8 cellular contexts compared by ENCODE assay signal in genomic region chr19:3035542-3036118, GRCh38. TPM values are rescaled to one million over a fixed set of nuclear protein-coding genes. Genes with fewer than 3 reads are reported as not detected.
A peak's percentile ranks its signal among the peaks of the same experiment; 100 is the strongest.
DNase-seq lines count a peak whose midpoint lies in the region; FAIRE-seq and TF ChIP-seq lines count a peak whose summit lies in the region.

No MANE protein-coding gene starts in this region.

- peak overlapping the region; percentile 87 for H3K4me3 Mint-ChIP-seq in activated naive CD4-positive, alpha-beta T cell treated with anti-CD3 and anti-CD28 coated beads for 36 hours

- H3K4me1 ChIP-seq in SJSA1 (replicated peaks) (peaks cover 55% of the 10 kb centered on the region), neuron (ENCODE audit: insufficient read depth, low read length) (peaks cover 19% of the 10 kb centered on the region)

- H3K36me3 Mint-ChIP-seq in activated naive CD4-positive, alpha-beta T cell treated with anti-CD3 and anti-CD28 coated beads for 36 hours (ENCODE audit: low read depth) = no peaks in the 10 kb centered on the region

- H3K9me3 Mint-ChIP-seq in activated naive CD4-positive, alpha-beta T cell treated with anti-CD3 and anti-CD28 coated beads for 36 hours = no peaks in the 10 kb centered on the region

- intact Hi-C loops in activated naive CD4-positive, alpha-beta T cell treated with anti-CD3 and anti-CD28 coated beads for 36 hours (cut with micrococcal nuclease) = loop anchor here (1.0 to 5.0 kb wide), 6 partner anchors 26 to 727 kb away; partner anchors contain the start of genes APBA3, GNA11, MRPL54 and THOP1

- H3K27me3 ChIP-seq in SJSA1 (replicated peaks) (no peaks in the 10 kb centered on the region), neuron (ENCODE audit: insufficient read depth, low read length) (peaks cover 52% of the 10 kb centered on the region)

- peaks cover 19% of the 10 kb centered on the region for H3K4me1 Mint-ChIP-seq in activated naive CD4-positive, alpha-beta T cell treated with anti-CD3 and anti-CD28 coated beads for 36 hours (ENCODE audit: low read depth)

- FAIRE-seq in frontal cortex (lab: Jason Lieb, UNC) = peak; percentile 98

- peak overlapping the region; percentile 75 for H3K27ac ChIP-seq in SJSA1

- no peaks in the 10 kb centered on the region for H3K27me3 Mint-ChIP-seq in activated naive CD4-positive, alpha-beta T cell treated with anti-CD3 and anti-CD28 coated beads for 36 hours (ENCODE audit: low read depth)

- H3K4me3 ChIP-seq in SJSA1 = peak overlapping the region; percentile 36
- peak overlapping the region; percentile 35 for H3K4me3 ChIP-seq in neuron (ENCODE audit: low read length)

- DNase-seq in GDM1 (lab: John Stamatoyannopoulos, UW) = peak; percentile 98
- peak; percentile 99 for DNase-seq in HEK293T (ENCODE audit: extremely low spot score)
- peak; percentile 99 for DNase-seq in MV-4-11 (lab: John Stamatoyannopoulos, UW)
- peak; percentile 99 for DNase-seq in SJSA1 (ENCODE audit: low read depth in 1 of 2, low spot score in 2 of 2)
- peak; percentile 98 for DNase-seq in activated naive CD4-positive, alpha-beta T cell treated with anti-CD3 and anti-CD28 coated beads for 36 hours
- peak; percentile 97 to 99 for DNase-seq in frontal cortex (ENCODE audit: low spot score in 2 of 2)
- DNase-seq in stromal cell of bone marrow (ENCODE audit: low read depth) = peak; percentile 99

- POLR2A ChIA-PET in HEK293T (lab: Yijun Ruan, JAX) = interaction anchor here (0.7 to 3.0 kb wide), 26 partner anchors 9 to 436 kb away, joined by 3 to 19 read pairs (median 5); partner anchors contain the start of genes TLE5 and TLE6

- CTCF ChIA-PET in HEK293T (lab: Yijun Ruan, JAX) = interaction anchor here (0.8 to 1.7 kb wide), 9 partner anchors 10 to 240 kb away, joined by 3 to 13 read pairs (median 4); no protein-coding TSS in a partner anchor
- CTCF ChIA-PET in activated naive CD4-positive, alpha-beta T cell treated with anti-CD3 and anti-CD28 coated beads for 36 hours (lab: Charles Lee) = interaction anchor here (0.5 to 1.5 kb wide), 9 partner anchors 10 to 83 kb away, joined by 3 to 6 read pairs (median 3); partner anchors contain the start of gene TLE6

- H3K9me3 ChIP-seq in SJSA1 (replicated peaks) (no peaks in the 10 kb centered on the region), neuron (ENCODE audit: low read length) (peaks cover 2% of the 10 kb centered on the region)

- no peaks in the 10 kb centered on the region for H3K36me3 ChIP-seq in SJSA1
- H3K36me3 ChIP-seq in neuron (ENCODE audit: insufficient read depth, low read length) = no peaks in the 10 kb centered on the region

- peak overlapping the region; percentile 58 for H2AFZ ChIP-seq in neuron (ENCODE audit: low read depth, low read length)

- peak overlapping the region; percentile 94 for H3K27ac Mint-ChIP-seq in activated naive CD4-positive, alpha-beta T cell treated with anti-CD3 and anti-CD28 coated beads for 36 hours

TF ChIP-seq in HEK293T, 16 proteins besides CTCF, POLR2A, EP300 and RAD21:
- TF ChIP-seq NFRKB (IDR thresholded peaks at IDR 0.05) (no peak), L3MBTL2 (conservative IDR thresholded peaks at IDR 0.05) (peak; percentile 62), FOXA1 (IDR thresholded peaks at IDR 0.05) (no peak)

RNA-seq across cellular contexts. Expression of gene TLE2, which starts 6.5 kb away (rescaled TPM):
- total RNA-seq in SJSA1 (2014; rRNA removed; shearing (Covaris generic)) = 19.2 and 19.9 TPM in 2 replicates
- total RNA-seq in activated naive CD4-positive, alpha-beta T cell treated with anti-CD3 and anti-CD28 coated beads for 36 hours = 1 to 10 TPM; 6.5 to 7.2 TPM
- 5.3 TPM for total RNA-seq in frontal cortex

RNA-seq across cellular contexts. Expression of gene TLE5, which starts 26.7 kb away (rescaled TPM):
- 530 and 694 TPM in 2 replicates for total RNA-seq in SJSA1 (2014; rRNA removed; shearing (Covaris generic))
- total RNA-seq in activated naive CD4-positive, alpha-beta T cell treated with anti-CD3 and anti-CD28 coated beads for 36 hours = 100 to 1,000 TPM; 326 to 354 TPM
- 97.4 TPM for total RNA-seq in frontal cortex

RNA-seq across cellular contexts. Expression of gene TLE6, which starts 58.3 kb away (rescaled TPM):
- total RNA-seq in SJSA1 (2014; rRNA removed; shearing (Covaris generic)) = 2.0 and 7.2 TPM in 2 replicates
- 1 to 10 TPM in 1 of 2 experiments, under 1 TPM in 1; 0.52 to 1.6 TPM for total RNA-seq in activated naive CD4-positive, alpha-beta T cell treated with anti-CD3 and anti-CD28 coated beads for 36 hours
- 0.82 TPM for total RNA-seq in frontal cortex

RNA-seq across cellular contexts. Expression of gene GNA11, which starts 58.5 kb away (rescaled TPM):
- total RNA-seq in SJSA1 (2014; rRNA removed; shearing (Covaris generic)) = 100 and 135 TPM in 2 replicates
- total RNA-seq in activated naive CD4-positive, alpha-beta T cell treated with anti-CD3 and anti-CD28 coated beads for 36 hours = 10 to 100 TPM; 10.9 to 11.2 TPM
- 48.1 TPM for total RNA-seq in frontal cortex

Comparison
In these comparisons a context has a peak if more than half of its experiments do, and no peak if none do; other contexts are left out.
1. Peak in every context shown above with its lines: DNase-seq, H3K4me3 ChIP-seq and H3K27ac ChIP-seq.